In genomic region chr2:61065706-61066688, GRCh38 we compare ENCODE assay signal across 1 cellular context.
TF ChIP-seq lines count a peak whose summit lies in the region.

Gene SANBR (plus strand): TSS chr2:61065871. CDS start chr2:61070351, 4,480 bp downstream.

TF ChIP-seq in HepG2, 621 proteins besides CTCF, POLR2A, EP300 and RAD21 (continued from another document and continues in another):
- TF ChIP-seq KIAA2018 (CRISPR knock-in tag; IDR thresholded peaks at IDR 0.05; ENCODE audit: borderline replicate concordance) (no peak), PHB2 (IDR thresholded peaks at IDR 0.05; ENCODE audit: partially characterized antibody) (no peak), FOSL1 (CRISPR knock-in tag; IDR thresholded peaks at IDR 0.05; ENCODE audit: borderline replicate concordance) (no peak), MTA3 (CRISPR knock-in tag; IDR thresholded peaks at IDR 0.05) (no peak), SRSF9 (IDR thresholded peaks at IDR 0.05; ENCODE audit: borderline replicate concordance, insufficient read depth, low read depth, low read length, poor library complexity, severe bottlenecking) (no peak), NFIC (IDR thresholded peaks at IDR 0.05; ENCODE audit: low read length) (no peak), NBN (conservative IDR thresholded peaks at IDR 0.05) (no peak), ZNF557 (CRISPR knock-in tag; IDR thresholded peaks at IDR 0.05) (no peak), ZKSCAN1 (IDR thresholded peaks at IDR 0.05; ENCODE audit: low read length) (no peak), TRIM22 (IDR thresholded peaks at IDR 0.05) (no peak), NFKBIZ (CRISPR knock-in tag; IDR thresholded peaks at IDR 0.05) (no peak; the same call in 1 of the 2 replicates), SRY (CRISPR knock-in tag; IDR thresholded peaks at IDR 0.05) (peak; percentile 90), ZNF749 (CRISPR knock-in tag; IDR thresholded peaks at IDR 0.05; ENCODE audit: borderline replicate concordance) (peak; percentile 91), ZBTB14 (CRISPR knock-in tag; IDR thresholded peaks at IDR 0.05) (no peak; the same call in 1 of the 2 replicates), ZNF703 (CRISPR knock-in tag; IDR thresholded peaks at IDR 0.05; ENCODE audit: borderline replicate concordance) (no peak; the same call in 1 of the 2 replicates), ZNF414 (CRISPR knock-in tag; IDR thresholded peaks at IDR 0.05) (no peak; the same call in 1 of the 2 replicates), TEAD3 (CRISPR knock-in tag; optimal IDR thresholded peaks at IDR 0.05; ENCODE audit: borderline replicate concordance) (peak; percentile 31), ZBTB39 (CRISPR knock-in tag; IDR thresholded peaks at IDR 0.05) (no peak), UBTF (CRISPR knock-in tag; IDR thresholded peaks at IDR 0.05) (peak; percentile 89), SUZ12 (IDR thresholded peaks at IDR 0.05; ENCODE audit: low read depth, low read length) (no peak), KLF13 (CRISPR knock-in tag; IDR thresholded peaks at IDR 0.05) (no peak), RELA (CRISPR knock-in tag; IDR thresholded peaks at IDR 0.05) (no peak), DDIT3 (CRISPR knock-in tag; IDR thresholded peaks at IDR 0.05) (no peak), ZNF564 (CRISPR knock-in tag; IDR thresholded peaks at IDR 0.05) (peak; percentile 20; the same call in 1 of the 2 replicates), ZHX2 (IDR thresholded peaks at IDR 0.05; ENCODE audit: low read depth) (no peak), ZHX2 (CRISPR knock-in tag; IDR thresholded peaks at IDR 0.05; ENCODE audit: borderline replicate concordance) (no peak), RBAK (CRISPR knock-in tag; IDR thresholded peaks at IDR 0.05) (no peak), POLR2G (IDR thresholded peaks at IDR 0.05; ENCODE audit: low read depth, low read length) (peak; percentile 65), MLX (CRISPR knock-in tag; IDR thresholded peaks at IDR 0.05) (no peak), GMEB1 (CRISPR knock-in tag; IDR thresholded peaks at IDR 0.05; ENCODE audit: borderline replicate concordance) (peak; percentile 55)
